Comparison of ENCODE assay signal across 25 cellular contexts in genomic region chr12:95435355-95435754, GRCh38.
"Had no signal": no experiment of that assay in that cellular context is flagged by ENCODE, and none has a peak within 500 bp of the region (broad histone marks: within the 10 kb centered on the region; RNA-seq: fewer than 3 reads in every experiment).

No MANE protein-coding gene starts in this region.

- H3K27me3 ChIP-seq: testis, thyroid gland, tibial artery, tibial nerve, transverse colon, upper lobe of left lung, upper lobe of right lung, uterus, vagina had no signal

- DNase-seq: stimulated activated CD4-positive, alpha-beta T cell treated with anti-CD3 and anti-CD28 coated beads, Interleukin-2, amount 100 ng/mL, for 48 hours; stimulated activated CD4-positive, alpha-beta T cell treated with anti-CD3 and anti-CD28 coated beads, Interleukin-4, amount 100 ng/mL, for 1 hour; stimulated activated CD4-positive, alpha-beta T cell treated with anti-CD3 and anti-CD28 coated beads, Interleukin-4, amount 100 ng/mL, for 24 hours; stimulated activated CD4-positive, alpha-beta T cell treated with anti-CD3 and anti-CD28 coated beads, Interleukin-4, amount 100 ng/mL, for 4 hours; stimulated activated CD8-positive, alpha-beta memory T cell treated with anti-CD3 and anti-CD28 coated beads, Interleukin-4, amount 100 ng/mL, for 48 hours; stimulated activated naive B cell treated with anti-CD40 and anti-IgM and Interleukin-4, amounts not matched to agents 10 μg/mL and 1 μg/mL and 100 μg/mL, for 72 hours; stimulated activated naive CD4-positive, alpha-beta T cell; stimulated activated naive CD4-positive, alpha-beta T cell treated with Interleukin-2 at 50 U/mL for 16 hours; stimulated activated naive CD8-positive, alpha-beta T cell treated with anti-CD3 and anti-CD28 coated beads, Interleukin-15, amount 100 ng/mL, for 72 hours; stimulated activated naive CD8-positive, alpha-beta T cell treated with anti-CD3 and anti-CD28 coated beads, Interleukin-15, Interleukin-2, amounts not matched to agents 100 U/mL and 50 U/mL, for 24 hours; stomach; substantia nigra; testis; thyroid gland; tibial artery; transverse colon; upper lobe of left lung; upper lobe of right lung; uterus had no signal

- ATAC-seq: stimulated activated effector memory CD8-positive, alpha-beta T cell treated with anti-CD3 and anti-CD28 coated beads, Interleukin-12 subunit alpha, Interleukin-12 subunit beta, amount 100 ng/mL, for 72 hours; stimulated activated memory B cell treated with anti-CD40 and anti-IgM and Interleukin-4, amounts not matched to agents 10 μg/mL and 1 μg/mL and 100 μg/mL, for 72 hours; stimulated activated naive B cell treated with anti-CD40 and anti-IgM and Interleukin-4, amounts not matched to agents 10 μg/mL and 1 μg/mL and 100 μg/mL, for 72 hours; stimulated activated naive CD8-positive, alpha-beta T cell treated with anti-CD3 and anti-CD28 coated beads, Interleukin-15, amount 100 ng/mL, for 72 hours; stimulated activated naive CD8-positive, alpha-beta T cell treated with anti-CD3 and anti-CD28 coated beads, Interleukin-15, Interleukin-2, amounts not matched to agents 100 U/mL and 50 U/mL, for 24 hours; upper lobe of right lung had no signal

- H3K36me3 ChIP-seq: stomach, thoracic aorta, thyroid gland, tibial artery, tibial nerve, transverse colon, upper lobe of left lung, upper lobe of right lung, uterus, vagina had no signal

- H3K4me1 ChIP-seq: stomach, testis, thyroid gland, tibial artery, tibial nerve, transverse colon, upper lobe of left lung, upper lobe of right lung, uterus, vagina had no signal

- H3K4me3 ChIP-seq: stomach, testis, thoracic aorta, thyroid gland, tibial artery, tibial nerve, transverse colon, upper lobe of left lung, upper lobe of right lung, uterus, vagina had no signal

- H3K27ac ChIP-seq: stomach, testis, thoracic aorta, thyroid gland, tibial artery, tibial nerve, transverse colon, upper lobe of left lung, upper lobe of right lung, uterus, vagina had no signal

- H3K9me3 ChIP-seq: stomach, testis, thoracic aorta, thyroid gland, tibial artery, tibial nerve, transverse colon, upper lobe of left lung, upper lobe of right lung, uterus, vagina had no signal

- FAIRE-seq: urothelium cell line had no signal
